In genomic region chr11:78417175-78417887, GRCh38 we compare ENCODE assay signal across 8 cellular contexts. TPM values are rescaled to one million over a fixed set of nuclear protein-coding genes. Genes with fewer than 3 reads are reported as not detected.
A peak's percentile ranks its signal among the peaks of the same experiment; 100 is the strongest.
DNase-seq lines count a peak whose midpoint lies in the region; ATAC-seq and TF ChIP-seq lines count a peak whose summit lies in the region.

Gene GAB2 (minus strand): TSS chr11:78417820. CDS start chr11:78417720, 100 bp downstream.

- BruUV-seq in OCI-LY7 (replicated peaks; lab: Mats Ljungman, UMichigan): no TSS peak

- TF ChIP-seq EP300 in stomach (IDR thresholded peaks at IDR 0.05): no peak

- peaks cover 20% of the 10 kb centered on the region for H3K4me1 ChIP-seq in OCI-LY7 (ENCODE audit: insufficient read depth, low read length, poor library complexity, severe bottlenecking)
- H3K4me1 ChIP-seq in stomach: peaks cover 23 to 57% (median 43%) of the 10 kb centered on the region in 4 donors

- H3K4me3 ChIP-seq in GM12875 (ENCODE audit: low read depth, low read length) (peak within 1 kb of the TSS; percentile 78), OCI-LY7 (ENCODE audit: low read depth, low read length, poor library complexity, severe bottlenecking) (peak within 1 kb of the TSS; percentile 75), stomach (peak within 1 kb of the TSS; percentile 84 to 90 (median 84))

- TF ChIP-seq POLR2A in stomach (IDR thresholded peaks at IDR 0.05): peak in 1 of 4 donors; percentile 42

- CTCF ChIA-PET in OCI-LY7 (lab: Charles Lee; ENCODE audit: unreplicated experiment): interaction anchor here (0.6 to 1.1 kb wide), 4 partner anchors 13 to 415 kb away, joined by 3 to 4 read pairs (median 4); no protein-coding TSS in a partner anchor

- no peaks in the 10 kb centered on the region for H3K79me2 ChIP-seq in OCI-LY7 (ENCODE audit: insufficient read depth, low read depth, low read length)

- no peaks in the 10 kb centered on the region for H3K36me3 ChIP-seq in OCI-LY7 (ENCODE audit: insufficient read depth, low read length)
- no peaks in the 10 kb centered on the region for H3K36me3 ChIP-seq in stomach

- 0 to 1% (median 0%) methylated on average over 9 to 92 of the region's 93 CpGs for WGBS in stomach, 5 donors

- intact Hi-C loops in OCI-LY7 (cut with micrococcal nuclease; ENCODE audit: unreplicated experiment) (loop anchor here (1.0 to 5.0 kb wide), 2 partner anchors 147 to 170 kb away; no protein-coding TSS in a partner anchor), left colon (cut with DNase I, micrococcal nuclease) (loop anchor here in 1 of 2 donors (5.0 kb wide), 1 partner anchor 155 kb away; the partner anchor contains the start of gene NARS2), stomach (cut with DNase I; ENCODE audit: low total_unique reads) (no loop called here)

- H3K4me2 ChIP-seq in OCI-LY7 (ENCODE audit: low read length): peak within 1 kb of the TSS; percentile 79

- no peaks in the 10 kb centered on the region for H4K20me1 ChIP-seq in OCI-LY7 (ENCODE audit: insufficient read depth, low read length)

- peak within 1 kb of the TSS; percentile 74 for H2AFZ ChIP-seq in OCI-LY7 (ENCODE audit: low read length)

- no peak within 1 kb of the TSS for H3K27ac ChIP-seq in OCI-LY7 (ENCODE audit: low read depth, low read length, poor library complexity, severe bottlenecking)
- peak within 1 kb of the TSS; percentile 94 for H3K27ac ChIP-seq in caudate nucleus (ENCODE audit: low read depth, low read length)
- H3K27ac ChIP-seq in stomach: peak within 1 kb of the TSS; percentile 97 to 99 (median 98)

- no peaks in the 10 kb centered on the region for H3K9me2 ChIP-seq in OCI-LY7 (ENCODE audit: insufficient read depth, low read length)

- ATAC-seq in HG02623 (IDR thresholded peaks at IDR 0.05; ENCODE audit: unreplicated experiment) (peak; percentile 59), left colon (peak; percentile 54), GM18867 (IDR thresholded peaks at IDR 0.05; ENCODE audit: unreplicated experiment) (no peak)

- no peaks in the 10 kb centered on the region for H3K27me3 ChIP-seq in stomach

- H3K9me3 ChIP-seq in OCI-LY7 (ENCODE audit: low read length): no peaks in the 10 kb centered on the region
- no peaks in the 10 kb centered on the region for H3K9me3 ChIP-seq in stomach

- POLR2A ChIA-PET in OCI-LY7 (lab: Charles Lee): interaction anchor here (0.7 to 1.7 kb wide), 3 partner anchors 157 to 189 kb away, joined by 3 to 7 read pairs (median 5); partner anchors contain the start of gene NARS2

- no peak for TF ChIP-seq CTCF in GM12875 (IDR thresholded peaks at IDR 0.05; ENCODE audit: borderline replicate concordance, insufficient read depth, low read depth, low read length)
- no peak; the same call in 1 of the 2 replicates for TF ChIP-seq CTCF in OCI-LY7 (conservative IDR thresholded peaks at IDR 0.05; ENCODE audit: low read length)
- TF ChIP-seq CTCF in stomach (IDR thresholded peaks at IDR 0.05): peak in 1 of 7 experiments; percentile 6

- no peak for DNase-seq in OCI-LY7 (ENCODE audit: low spot score)
- peak in 2 of 61 donors; percentile 51 to 79 for DNase-seq in caudate nucleus (lab: John Stamatoyannopoulos, UW)
- peak; percentile 42 to 75 for DNase-seq in left colon
- peak; percentile 51 for DNase-seq in stomach
- DNase-seq in pons (ENCODE audit: low spot score): no peak

RNA-seq across cellular contexts. Expression of gene GAB2, which starts in this region (rescaled TPM):
- 0.90 and 1.2 TPM in 2 replicates for total RNA-seq in OCI-LY7 (2014; rRNA removed; shearing (Covaris generic))
- total RNA-seq in OCI-LY7 (2022) (1.3 and 1.4 TPM in 2 replicates), left colon (10 to 100 TPM; 27.7 to 29.8 TPM), stomach (10 to 100 TPM in 2 of 5 donors, 1 to 10 TPM in 3; 2.2 to 19.3 (median 7.6) TPM)
- polyA plus RNA-seq in stomach: 10 to 100 TPM in 1 of 3 donors, 1 to 10 TPM in 2; 3.0 to 13.1 (median 9.6) TPM

Comparison
In these comparisons a context has a peak if more than half of its experiments do, and no peak if none do; other contexts are left out.
1. DNase-seq: peak in left colon (2 of 2) and stomach (single experiment); none in OCI-LY7 (single experiment) and pons (single experiment).
2. Peak in every context shown above with its lines, with median percentiles within 50 percentile points of each other: H3K4me3 ChIP-seq.